In genomic region chr1:232657426-232657825, GRCh38 we compare ENCODE assay signal across 25 cellular contexts.
"Had no signal": no experiment of that assay in that cellular context is flagged by ENCODE, and none has a peak within 500 bp of the region (broad histone marks: within the 10 kb centered on the region; RNA-seq: fewer than 3 reads in every experiment).

No MANE protein-coding gene starts in this region.

- H3K27ac ChIP-seq: colonic mucosa, hepatocyte, neural progenitor cell, thyroid gland had no signal

- H3K4me3 ChIP-seq: colonic mucosa, hepatocyte, mucosa of descending colon, neural progenitor cell, thyroid gland had no signal

- H3K27me3 Mint-ChIP-seq: naive B cell had no signal

- H3K27me3 ChIP-seq: colonic mucosa, hepatocyte, neural progenitor cell, thyroid gland had no signal

- H3K36me3 ChIP-seq: colonic mucosa, neural progenitor cell, thyroid gland had no signal

- H3K79me2 ChIP-seq: hepatocyte had no signal

- H3K9me3 ChIP-seq: colonic mucosa, mucosa of descending colon, thyroid gland had no signal

- H3K4me3 Mint-ChIP-seq: activated CD4-positive, alpha-beta memory T cell treated with anti-CD3 and anti-CD28 coated beads, Interleukin-2, amount 10 ng/mL, durations not matched to agents 7 days and 5 days; activated CD8-positive, alpha-beta memory T cell treated with anti-CD3 and anti-CD28 coated beads, Interleukin-2, amount 10 ng/mL, durations not matched to agents 7 days and 5 days; activated naive CD4-positive, alpha-beta T cell treated with anti-CD3 and anti-CD28 coated beads for 36 hours; brain; endodermal cell; naive B cell; neural progenitor cell; WTC11 had no signal

- H3K4me2 ChIP-seq: hepatocyte, neural progenitor cell had no signal

- ATAC-seq: activated CD8-positive, alpha-beta memory T cell treated with anti-CD3 and anti-CD28 coated beads, Interleukin-2, amount 10 ng/mL, durations not matched to agents 7 days and 5 days; left cardiac atrium; mucosa of descending colon; right cardiac atrium; WTC11 had no signal

- H3K27ac Mint-ChIP-seq: activated CD4-positive, alpha-beta memory T cell treated with anti-CD3 and anti-CD28 coated beads, Interleukin-2, amount 10 ng/mL, durations not matched to agents 7 days and 5 days; activated CD8-positive, alpha-beta memory T cell treated with anti-CD3 and anti-CD28 coated beads, Interleukin-2, amount 10 ng/mL, durations not matched to agents 7 days and 5 days; activated naive CD4-positive, alpha-beta T cell treated with anti-CD3 and anti-CD28 coated beads for 36 hours; activated T-helper 2 cell treated with anti-CD3 and anti-CD28 coated beads, Interferon-gamma antibody, Interleukin-2, Interleukin-4, amounts not matched to agents 10 μg/mL and 5 μg/mL and 100 μg/mL, durations not matched to agents 14 hours and 24 hours and 36 hours; endodermal cell; naive B cell; neural progenitor cell; progenitor cell of endocrine pancreas; WTC11 had no signal

- H3K9me3 Mint-ChIP-seq: activated CD4-positive, alpha-beta memory T cell treated with anti-CD3 and anti-CD28 coated beads, Interleukin-2, amount 10 ng/mL, durations not matched to agents 7 days and 5 days; activated naive CD4-positive, alpha-beta T cell treated with anti-CD3 and anti-CD28 coated beads for 36 hours; activated T-helper 2 cell treated with anti-CD3 and anti-CD28 coated beads, Interferon-gamma antibody, Interleukin-2, Interleukin-4, amounts not matched to agents 10 μg/mL and 5 μg/mL and 100 μg/mL, durations not matched to agents 14 hours and 24 hours and 36 hours; brain; endodermal cell; neural progenitor cell; WTC11 had no signal

- H3K36me3 Mint-ChIP-seq: activated CD8-positive, alpha-beta memory T cell treated with anti-CD3 and anti-CD28 coated beads, Interleukin-2, amount 10 ng/mL, durations not matched to agents 7 days and 5 days; brain; naive B cell; neural progenitor cell; WTC11 had no signal

- H3K4me1 ChIP-seq: colonic mucosa, neural progenitor cell, thyroid gland had no signal

- H2AFZ ChIP-seq: hepatocyte, neural progenitor cell had no signal

- DNase-seq: activated CD4-positive, alpha-beta memory T cell treated with anti-CD3 and anti-CD28 coated beads, Interleukin-2, amount 10 ng/mL, durations not matched to agents 7 days and 5 days; activated CD4-positive, alpha-beta T cell treated with anti-CD3 and anti-CD28 coated beads for 48 hours; activated CD8-positive, alpha-beta memory T cell treated with anti-CD3 and anti-CD28 coated beads, Interleukin-2, amount 10 ng/mL, durations not matched to agents 7 days and 5 days; activated naive CD4-positive, alpha-beta T cell treated with anti-CD3 and anti-CD28 coated beads for 36 hours; activated T-cell treated with anti-CD3 and anti-CD28 coated beads, Interleukin-2, amount 50 U/mL, for 1 hour; anterior cingulate cortex; central memory CD4-positive, alpha-beta T cell; colonic mucosa; endodermal cell; erythroblast; foreskin fibroblast; left cardiac atrium; mesenchymal stem cell; mucosa of descending colon; naive B cell; right cardiac atrium; stimulated activated CD4-positive, alpha-beta T cell treated with anti-CD3 and anti-CD28 coated beads, Interleukin-2, amount 100 ng/mL, for 24 hours; stimulated activated naive CD4-positive, alpha-beta T cell treated with Interleukin-2 at 50 U/mL for 16 hours; thyroid gland had no signal
